Comparison of ENCODE assay signal across 1 cellular context in genomic region chr1:115679141-115679611, GRCh38.
TF ChIP-seq lines count a peak whose summit lies in the region.

No MANE protein-coding gene starts in this region.

TF ChIP-seq in GM12878, 131 proteins besides CTCF, POLR2A, EP300 and RAD21 (continued from another document):
- TF ChIP-seq E2F8 (IDR thresholded peaks at IDR 0.05; ENCODE audit: low read depth, partially characterized antibody) (no peak), PML (IDR thresholded peaks at IDR 0.05; ENCODE audit: low read length) (no peak), MXI1 (IDR thresholded peaks at IDR 0.05; ENCODE audit: low read depth, low read length) (no peak), SPI1 (IDR thresholded peaks at IDR 0.05; ENCODE audit: borderline replicate concordance, insufficient read depth, low read depth, low read length) (no peak), TBL1XR1 (IDR thresholded peaks at IDR 0.05; ENCODE audit: low read depth, low read length) (no peak), CHD1 (IDR thresholded peaks at IDR 0.05; ENCODE audit: low read depth, low read length) (no peak), ZBTB4 (CRISPR knock-in tag; IDR thresholded peaks at IDR 0.05) (no peak), SMARCA5 (IDR thresholded peaks at IDR 0.05) (no peak)
TF ChIP-seq in GM12878: peak in this region for 0.
